ENCODE assay signal across 1 cellular context in the genomic region with DNA sequence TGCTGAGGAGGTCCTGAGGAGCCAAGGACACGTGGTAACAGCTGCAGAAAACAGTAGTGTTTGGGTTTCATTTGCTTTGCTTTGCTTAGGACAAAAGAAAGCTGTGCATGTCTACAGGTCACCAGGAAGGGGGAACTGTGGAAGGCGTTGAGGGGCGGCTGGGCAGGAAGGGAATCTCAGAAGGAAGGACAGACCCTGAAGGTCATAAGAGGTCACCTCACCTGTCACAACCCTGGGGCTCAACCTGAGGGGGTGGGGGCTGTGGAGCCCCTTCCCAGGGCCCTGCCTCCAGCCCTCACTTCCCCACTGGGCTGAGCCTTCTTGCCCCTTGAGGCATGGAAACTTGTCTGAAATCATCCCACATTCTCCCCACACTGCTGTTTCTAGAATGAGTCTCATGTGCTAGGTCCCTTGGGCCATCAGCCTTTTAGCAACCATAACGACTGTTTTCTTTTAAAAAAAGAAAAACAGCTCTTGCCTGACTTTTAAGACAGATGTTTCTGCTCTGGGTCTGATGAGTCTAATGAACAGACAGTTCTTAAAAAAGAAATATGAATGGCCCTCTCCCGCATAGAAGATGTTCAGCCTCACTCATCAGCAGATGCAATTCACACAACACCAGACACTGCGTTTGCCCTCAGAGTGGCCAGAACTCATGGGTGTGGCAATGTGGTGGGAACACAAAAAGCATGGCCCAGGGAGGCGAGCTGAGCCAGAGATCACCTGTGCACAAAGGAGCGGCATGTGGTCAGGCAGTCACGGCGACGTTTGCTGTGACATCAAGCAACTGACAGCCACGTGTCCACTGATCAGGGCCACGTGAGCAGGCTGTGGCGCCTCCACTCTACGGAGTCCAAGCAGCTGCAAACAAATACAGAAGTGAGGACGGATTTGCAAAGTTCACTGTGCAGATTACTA.
A peak's percentile ranks its signal among the peaks of the same experiment; 100 is the strongest.
TF ChIP-seq lines count a peak whose summit lies in the region.

No MANE protein-coding gene starts in this region.

TF ChIP-seq in HepG2, 621 proteins besides CTCF, POLR2A, EP300 and RAD21 (continued from another document and continues in another):
- TF ChIP-seq, protein P1, sequence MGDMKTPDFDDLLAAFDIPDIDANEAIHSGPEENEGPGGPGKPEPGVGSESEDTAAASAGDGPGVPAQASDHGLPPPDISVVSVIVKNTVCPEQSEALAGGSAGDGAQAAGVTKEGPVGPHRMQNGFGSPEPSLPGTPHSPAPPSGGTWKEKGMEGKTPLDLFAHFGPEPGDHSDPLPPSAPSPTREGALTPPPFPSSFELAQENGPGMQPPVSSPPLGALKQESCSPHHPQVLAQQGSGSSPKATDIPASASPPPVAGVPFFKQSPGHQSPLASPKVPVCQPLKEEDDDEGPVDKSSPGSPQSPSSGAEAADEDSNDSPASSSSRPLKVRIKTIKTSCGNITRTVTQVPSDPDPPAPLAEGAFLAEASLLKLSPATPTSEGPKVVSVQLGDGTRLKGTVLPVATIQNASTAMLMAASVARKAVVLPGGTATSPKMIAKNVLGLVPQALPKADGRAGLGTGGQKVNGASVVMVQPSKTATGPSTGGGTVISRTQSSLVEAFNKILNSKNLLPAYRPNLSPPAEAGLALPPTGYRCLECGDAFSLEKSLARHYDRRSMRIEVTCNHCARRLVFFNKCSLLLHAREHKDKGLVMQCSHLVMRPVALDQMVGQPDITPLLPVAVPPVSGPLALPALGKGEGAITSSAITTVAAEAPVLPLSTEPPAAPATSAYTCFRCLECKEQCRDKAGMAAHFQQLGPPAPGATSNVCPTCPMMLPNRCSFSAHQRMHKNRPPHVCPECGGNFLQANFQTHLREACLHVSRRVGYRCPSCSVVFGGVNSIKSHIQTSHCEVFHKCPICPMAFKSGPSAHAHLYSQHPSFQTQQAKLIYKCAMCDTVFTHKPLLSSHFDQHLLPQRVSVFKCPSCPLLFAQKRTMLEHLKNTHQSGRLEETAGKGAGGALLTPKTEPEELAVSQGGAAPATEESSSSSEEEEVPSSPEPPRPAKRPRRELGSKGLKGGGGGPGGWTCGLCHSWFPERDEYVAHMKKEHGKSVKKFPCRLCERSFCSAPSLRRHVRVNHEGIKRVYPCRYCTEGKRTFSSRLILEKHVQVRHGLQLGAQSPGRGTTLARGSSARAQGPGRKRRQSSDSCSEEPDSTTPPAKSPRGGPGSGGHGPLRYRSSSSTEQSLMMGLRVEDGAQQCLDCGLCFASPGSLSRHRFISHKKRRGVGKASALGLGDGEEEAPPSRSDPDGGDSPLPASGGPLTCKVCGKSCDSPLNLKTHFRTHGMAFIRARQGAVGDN (CRISPR knock-in tag; IDR thresholded peaks at IDR 0.05): peak; percentile 82
- TF ChIP-seq FOSL2 (CRISPR knock-in tag; IDR thresholded peaks at IDR 0.05) (0 out of 2 replicates have a peak, but pooled peaks have one; percentile 11), CBFB (CRISPR knock-in tag; IDR thresholded peaks at IDR 0.05) (no peak), ESRRA (CRISPR knock-in tag; IDR thresholded peaks at IDR 0.05; ENCODE audit: low read depth) (no peak), CHCHD3 (CRISPR knock-in tag; IDR thresholded peaks at IDR 0.05) (0 out of 2 replicates have a peak, but pooled peaks have one; percentile 22), KLF16 (CRISPR knock-in tag; IDR thresholded peaks at IDR 0.05) (0 out of 4 replicates have a peak, but pooled peaks of 1 of the 2 experiments have one; percentile 35), MYC (CRISPR knock-in tag; IDR thresholded peaks at IDR 0.05; ENCODE audit: borderline replicate concordance) (peak; percentile 48; the same call in 1 of the 2 replicates), ELF3 (CRISPR knock-in tag; IDR thresholded peaks at IDR 0.05) (0 out of 2 replicates have a peak, but pooled peaks have one; percentile 33), TRIM24 (CRISPR knock-in tag; IDR thresholded peaks at IDR 0.05) (0 out of 2 replicates have a peak, but pooled peaks have one; percentile 20), ZSCAN21 (CRISPR knock-in tag; IDR thresholded peaks at IDR 0.05; ENCODE audit: borderline replicate concordance) (0 out of 2 replicates have a peak, but pooled peaks have one; percentile 46), TBL1XR1 (IDR thresholded peaks at IDR 0.05; ENCODE audit: borderline replicate concordance, low read length, partially characterized antibody) (no peak), MAZ (IDR thresholded peaks at IDR 0.05; ENCODE audit: borderline replicate concordance, low read depth, low read length) (no peak), MAZ (CRISPR knock-in tag; IDR thresholded peaks at IDR 0.05; ENCODE audit: low read depth) (peak; percentile 28; the same call in 1 of the 2 replicates), GATA4 (IDR thresholded peaks at IDR 0.05; ENCODE audit: borderline replicate concordance, low read depth) (no peak), ZNF121 (CRISPR knock-in tag; IDR thresholded peaks at IDR 0.05) (no peak), ZNF280B (CRISPR knock-in tag; IDR thresholded peaks at IDR 0.05; ENCODE audit: borderline replicate concordance) (peak; percentile 59; the same call in 1 of the 2 replicates), ZNF10 (CRISPR knock-in tag; IDR thresholded peaks at IDR 0.05; ENCODE audit: borderline replicate concordance, low read depth) (no peak), ZNF605 (CRISPR knock-in tag; IDR thresholded peaks at IDR 0.05) (peak; percentile 48; the same call in 1 of the 2 replicates), REL (CRISPR knock-in tag; conservative IDR thresholded peaks at IDR 0.05) (no peak), BATF2 (CRISPR knock-in tag; IDR thresholded peaks at IDR 0.05) (no peak), RBFOX2 (IDR thresholded peaks at IDR 0.05; ENCODE audit: low read depth, low read length) (no peak), ARNT2 (CRISPR knock-in tag; IDR thresholded peaks at IDR 0.05; ENCODE audit: low read depth) (peak; percentile 41; the same call in 1 of the 2 replicates), TFDP1 (CRISPR knock-in tag; IDR thresholded peaks at IDR 0.05; ENCODE audit: borderline replicate concordance) (peak; percentile 64; the same call in 1 of the 2 replicates), ZFYVE20 (CRISPR knock-in tag; IDR thresholded peaks at IDR 0.05; ENCODE audit: borderline replicate concordance, low read depth) (no peak), ZNF607 (CRISPR knock-in tag; IDR thresholded peaks at IDR 0.05; ENCODE audit: borderline replicate concordance) (peak; percentile 54; the same call in 1 of the 2 replicates), MAX (IDR thresholded peaks at IDR 0.05) (peak; percentile 94), FOXC1 (CRISPR knock-in tag; IDR thresholded peaks at IDR 0.05; ENCODE audit: borderline replicate concordance) (peak; percentile 59; the same call in 1 of the 2 replicates), KDM5B (CRISPR knock-in tag; IDR thresholded peaks at IDR 0.05; ENCODE audit: borderline replicate concordance) (peak; percentile 48; the same call in 1 of the 2 replicates), SALL1 (CRISPR knock-in tag; IDR thresholded peaks at IDR 0.05) (peak; percentile 82), ZNF280D (CRISPR knock-in tag; IDR thresholded peaks at IDR 0.05) (no peak), ZBTB10 (CRISPR knock-in tag; IDR thresholded peaks at IDR 0.05; ENCODE audit: borderline replicate concordance) (no peak), THAP11 (CRISPR knock-in tag; IDR thresholded peaks at IDR 0.05) (peak; percentile 36; the same call in 1 of the 2 replicates), JARID2 (CRISPR knock-in tag; IDR thresholded peaks at IDR 0.05; ENCODE audit: insufficient replicate concordance) (no peak), HOXA3 (CRISPR knock-in tag; IDR thresholded peaks at IDR 0.05) (peak; percentile 61), ZNF317 (CRISPR knock-in tag; IDR thresholded peaks at IDR 0.05) (no peak), SNAPC2 (CRISPR knock-in tag; IDR thresholded peaks at IDR 0.05) (no peak), SP140L (CRISPR knock-in tag; IDR thresholded peaks at IDR 0.05; ENCODE audit: borderline replicate concordance) (no peak), GABPB1 (CRISPR knock-in tag; IDR thresholded peaks at IDR 0.05) (peak; percentile 28; the same call in 1 of the 2 replicates), KDM5A (IDR thresholded peaks at IDR 0.05; ENCODE audit: borderline replicate concordance, low read length) (no peak)
- TF ChIP-seq, protein P2, sequence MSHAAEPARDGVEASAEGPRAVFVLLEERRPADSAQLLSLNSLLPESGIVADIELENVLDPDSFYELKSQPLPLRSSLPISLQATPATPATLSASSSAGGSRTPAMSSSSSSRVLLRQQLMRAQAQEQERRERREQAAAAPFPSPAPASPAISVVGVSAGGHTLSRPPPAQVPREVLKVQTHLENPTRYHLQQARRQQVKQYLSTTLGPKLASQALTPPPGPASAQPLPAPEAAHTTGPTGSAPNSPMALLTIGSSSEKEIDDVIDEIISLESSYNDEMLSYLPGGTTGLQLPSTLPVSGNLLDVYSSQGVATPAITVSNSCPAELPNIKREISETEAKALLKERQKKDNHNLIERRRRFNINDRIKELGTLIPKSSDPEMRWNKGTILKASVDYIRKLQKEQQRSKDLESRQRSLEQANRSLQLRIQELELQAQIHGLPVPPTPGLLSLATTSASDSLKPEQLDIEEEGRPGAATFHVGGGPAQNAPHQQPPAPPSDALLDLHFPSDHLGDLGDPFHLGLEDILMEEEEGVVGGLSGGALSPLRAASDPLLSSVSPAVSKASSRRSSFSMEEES (CRISPR knock-in tag; IDR thresholded peaks at IDR 0.05): peak; percentile 69; the same call in 1 of the 2 replicates
- TF ChIP-seq, protein P3, sequence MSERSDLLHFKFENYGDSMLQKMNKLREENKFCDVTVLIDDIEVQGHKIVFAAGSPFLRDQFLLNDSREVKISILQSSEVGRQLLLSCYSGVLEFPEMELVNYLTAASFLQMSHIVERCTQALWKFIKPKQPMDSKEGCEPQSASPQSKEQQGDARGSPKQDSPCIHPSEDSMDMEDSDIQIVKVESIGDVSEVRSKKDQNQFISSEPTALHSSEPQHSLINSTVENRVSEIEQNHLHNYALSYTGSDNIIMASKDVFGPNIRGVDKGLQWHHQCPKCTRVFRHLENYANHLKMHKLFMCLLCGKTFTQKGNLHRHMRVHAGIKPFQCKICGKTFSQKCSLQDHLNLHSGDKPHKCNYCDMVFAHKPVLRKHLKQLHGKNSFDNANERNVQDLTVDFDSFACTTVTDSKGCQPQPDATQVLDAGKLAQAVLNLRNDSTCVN (CRISPR knock-in tag; IDR thresholded peaks at IDR 0.05; ENCODE audit: borderline replicate concordance): 0 out of 2 replicates have a peak, but pooled peaks have one; percentile 34
